In genomic region chr2:46331099-46331766, GRCh38 we compare ENCODE assay signal across 11 cellular contexts. TPM values are rescaled to one million over a fixed set of nuclear protein-coding genes. Genes with fewer than 3 reads are reported as not detected.
DNase-seq lines count a peak whose midpoint lies in the region; ATAC-seq, FAIRE-seq and TF ChIP-seq lines count a peak whose summit lies in the region.
"Had no signal": no experiment of that assay in that cellular context is flagged by ENCODE, and none has a peak within 500 bp of the region (broad histone marks: within the 10 kb centered on the region; RNA-seq: fewer than 3 reads in every experiment).

No MANE protein-coding gene starts in this region.

- no peak overlapping the region for H3K4me3 ChIP-seq in adipocyte (ENCODE audit: low read length)
- H3K4me3 ChIP-seq in pancreas = no peak overlapping the region

- H3K9me3 ChIP-seq in adipocyte (ENCODE audit: control insufficient read depth, low read length) (no peaks in the 10 kb centered on the region), pancreas (no peaks in the 10 kb centered on the region)

- DNase-seq in AG08395 (ENCODE audit: low spot score) (peak; percentile 40), adipocyte (ENCODE audit: low read depth) (peak; percentile 76), Right ventricle myocardium superior (no peak), pancreas (peak in 2 of 6 donors; percentile 53 to 61), T1000 (lab: John Stamatoyannopoulos, UW) (no peak), GM19239 (ENCODE audit: insufficient read length, low spot score) (no peak), NCI-H2227 treated with DMSO at 0.1 percent for 48 hours (lab: John Stamatoyannopoulos, UW) (no peak)
- DNase-seq: activated CD8-positive, alpha-beta memory T cell treated with anti-CD3 and anti-CD28 coated beads, Interleukin-2, amount 50 U/mL, for 48 hours; naive B cell had no signal

- H3K27ac ChIP-seq in pancreas = peak overlapping the region; percentile 41 to 80 (median 56)

- peak; percentile 36 for ATAC-seq in Right ventricle myocardium superior (ENCODE audit: poor library complexity)
- peak; percentile 38 to 62 (median 46) for ATAC-seq in pancreas
- ATAC-seq in HG03139 (IDR thresholded peaks at IDR 0.05; ENCODE audit: unreplicated experiment) = no peak

- no peak overlapping the region for H3K9ac ChIP-seq in adipocyte (ENCODE audit: low read length)

- no peak for TF ChIP-seq CTCF in pancreas (IDR thresholded peaks at IDR 0.05)

- H3K4me1 ChIP-seq in adipocyte (ENCODE audit: control insufficient read depth, insufficient read depth, low read length) (peaks cover 88% of the 10 kb centered on the region), pancreas (peaks cover 80 to 86% (median 82%) of the 10 kb centered on the region in 3 donors)

- no peaks in the 10 kb centered on the region for H3K27me3 ChIP-seq in adipocyte (replicated peaks; ENCODE audit: control insufficient read depth, insufficient read depth, low read length)
- H3K27me3 ChIP-seq in pancreas = no peaks in the 10 kb centered on the region

- intact Hi-C loops in Right ventricle myocardium superior (cut with DNase I) = no loop called here
- intact Hi-C loops in pancreas (cut with DNase I) = no loop called here

- no peaks in the 10 kb centered on the region for H3K36me3 ChIP-seq in adipocyte (ENCODE audit: control insufficient read depth, insufficient read depth, low read length, severe bottlenecking)
- H3K36me3 ChIP-seq in pancreas = no peaks in the 10 kb centered on the region

- no peak for FAIRE-seq in pancreas (lab: Jason Lieb, UNC)
- FAIRE-seq in GM19239 (lab: Jason Lieb, UNC) = no peak
- FAIRE-seq: G401.6 had no signal

- 18 to 21% methylated on average over 8 of the region's 8 CpGs for WGBS in pancreas, 2 donors

RNA-seq across cellular contexts. Expression of gene EPAS1, which starts 34.0 kb away (rescaled TPM):
- total RNA-seq in Right ventricle myocardium superior (200 TPM), pancreas (100 to 1,000 TPM in 2 of 6 donors, 10 to 100 TPM in 4; 61.8 to 165 (median 85.8) TPM)
- polyA plus RNA-seq in pancreas = 10 to 100 TPM; 35.6 to 69.1 TPM

Comparison
In these comparisons a context has a peak if more than half of its experiments do, and no peak if none do; other contexts are left out.
1. DNase-seq: peak in AG08395 (single experiment) and adipocyte (single experiment); none in Right ventricle myocardium superior (single experiment), T1000 (single experiment), GM19239 (single experiment) and NCI-H2227 treated with DMSO at 0.1 percent for 48 hours (single experiment).